Comparison of ENCODE assay signal across 25 cellular contexts in genomic region chr15:38597221-38597800, GRCh38. TPM values are rescaled to one million over a fixed set of nuclear protein-coding genes. Genes with fewer than 3 reads are reported as not detected.
A peak's percentile ranks its signal among the peaks of the same experiment; 100 is the strongest.
DNase-seq lines count a peak whose midpoint lies in the region; ATAC-seq, FAIRE-seq and TF ChIP-seq lines count a peak whose summit lies in the region.
"Had no signal": no experiment of that assay in that cellular context is flagged by ENCODE, and none has a peak within 500 bp of the region (broad histone marks: within the 10 kb centered on the region; RNA-seq: fewer than 3 reads in every experiment).

No MANE protein-coding gene starts in this region.

- H2BK120ac ChIP-seq in H1 (replicated peaks; ENCODE audit: low read depth, low read length) (no peak overlapping the region), trophoblast cell (ENCODE audit: insufficient read depth, low read length, poor library complexity) (no peak overlapping the region)

- H3K23me2 ChIP-seq in H1 (ENCODE audit: low read depth, low read length), result no peaks in the 10 kb centered on the region

- H3K14ac ChIP-seq in H1 (ENCODE audit: insufficient read length) (no peak overlapping the region), trophoblast cell (ENCODE audit: low read length) (no peak overlapping the region)

- H3K4ac ChIP-seq in H1 (replicated peaks; ENCODE audit: insufficient read length, low read depth, low read length) (no peak overlapping the region), trophoblast cell (ENCODE audit: low read depth, low read length) (no peak overlapping the region)

- CTCF ChIA-PET in H1 (lab: Charles Lee; ENCODE audit: partially characterized antibody), result interaction anchor here (0.6 to 0.8 kb wide), 2 partner anchors 35 to 679 kb away, joined by 3 read pairs; no protein-coding TSS in a partner anchor

- H3K4me1 Mint-ChIP-seq in CD14-positive monocyte, result no peaks in the 10 kb centered on the region
- H3K4me1 Mint-ChIP-seq: CD4-positive, alpha-beta memory T cell; H9 had no signal

- peak; percentile 27 for DNase-seq in Karpas-422
- DNase-seq in bronchial epithelial cell (ENCODE audit: low read depth), result no peak
- no peak for DNase-seq in H1 (ENCODE audit: low read depth in 1 of 2, low spot score in 2 of 2)
- DNase-seq in trophoblast cell, result no peak
- no peak for DNase-seq in SW480 (ENCODE audit: low spot score)
- no peak for DNase-seq in CD14-positive monocyte (ENCODE audit: low spot score)
- DNase-seq: 8988T; ACHN; AML-193; BE2C; Calu3; CD4-positive, alpha-beta memory T cell; COR-L47; DMS53; DMS79 treated with DMSO at 0.1 percent for 48 hours; GDM1; GM23248; H9 had no signal

- H3K79me1 ChIP-seq in H1 (ENCODE audit: low read depth, low read length), result no peaks in the 10 kb centered on the region
- H3K79me1 ChIP-seq in trophoblast cell (ENCODE audit: low read length), result peaks cover 18% of the 10 kb centered on the region

- no peaks in the 10 kb centered on the region for H4K20me1 ChIP-seq in Karpas-422 (ENCODE audit: insufficient read depth, low read depth, low read length)
- H4K20me1 ChIP-seq in H1 (replicated peaks in 1 of 2; ENCODE audit: control insufficient read depth in 1 of 2, insufficient read depth in 2 of 2, low read length in 2 of 2), result no peaks in the 10 kb centered on the region
- H4K20me1 ChIP-seq: BLaER1 treated with 17β-estradiol and CSF1 and Interleukin-3, amounts not matched to agents 10 nM and 100 nM had no signal

- no peak for TF ChIP-seq POLR2A in H1 (IDR thresholded peaks at IDR 0.05; ENCODE audit: control extremely low read depth in 1 of 2, low read depth in 2 of 2, low read length in 2 of 2)

- POLR2A ChIA-PET in H1 (lab: Charles Lee; ENCODE audit: partially characterized antibody), result no interaction called here

- no peak overlapping the region for H3K18ac ChIP-seq in H1 (ENCODE audit: extremely low read depth, low read length)
- H3K18ac ChIP-seq in trophoblast cell (ENCODE audit: low read length), result no peak overlapping the region

- intact Hi-C loops in CD14-positive monocyte (cut with micrococcal nuclease), result no loop called here

- H4K8ac ChIP-seq in H1 (ENCODE audit: extremely low read depth, insufficient read depth, low read length) (no peak overlapping the region), trophoblast cell (ENCODE audit: low read depth, low read length) (no peak overlapping the region)

- H3K9me3 Mint-ChIP-seq in CD14-positive monocyte, result peaks cover 0 to 7% (median 0%) of the 10 kb centered on the region in 7 donors
- H3K9me3 Mint-ChIP-seq: CD4-positive, alpha-beta memory T cell; H9 had no signal

- no peak for ATAC-seq in SK-N-SH treated with all-trans-retinoic acid at 6 μM for 48 hours
- ATAC-seq in HG03571 (IDR thresholded peaks at IDR 0.05; ENCODE audit: unreplicated experiment), result no peak
- ATAC-seq: A549, GM12878, HCT116 had no signal

- H3K36me3 Mint-ChIP-seq in CD14-positive monocyte, result no peaks in the 10 kb centered on the region
- H3K36me3 Mint-ChIP-seq: CD4-positive, alpha-beta memory T cell had no signal

- no peak overlapping the region for H4K5ac ChIP-seq in H1 (ENCODE audit: insufficient read length, low read depth, low read length)

- no peak overlapping the region for H3K4me3 ChIP-seq in Karpas-422 (ENCODE audit: low read length)
- H3K4me3 ChIP-seq in bronchial epithelial cell (ENCODE audit: low read depth, low read length), result no peak overlapping the region
- no peak overlapping the region for H3K4me3 ChIP-seq in H1 (ENCODE audit: extremely low read depth in 1 of 4, insufficient read depth in 2 of 4, low read depth in 3 of 4, low read length in 4 of 4)
- H3K4me3 ChIP-seq in trophoblast cell (ENCODE audit: low read depth, low read length), result no peak overlapping the region
- H3K4me3 ChIP-seq: A549; BLaER1 treated with 17β-estradiol and CSF1 and Interleukin-3, amounts not matched to agents 10 nM and 100 nM; GM12878; GM23248 had no signal

- H3K4me2 ChIP-seq in Karpas-422 (ENCODE audit: low read depth, low read length, poor library complexity, severe bottlenecking) (no peak overlapping the region), H1 (ENCODE audit: insufficient read depth in 1 of 2, low read depth in 2 of 2, low read length in 2 of 2) (no peak overlapping the region), trophoblast cell (ENCODE audit: low read length) (no peak overlapping the region)
- H3K4me2 ChIP-seq: A549; BLaER1 treated with 17β-estradiol and CSF1 and Interleukin-3, amounts not matched to agents 10 nM and 100 nM had no signal

- 100% methylated on average over 3 of the region's 3 CpGs; no CpG with 5 or more reads in 1 of the 2 experiments for WGBS in H1 (ENCODE audit: extremely low coverage in 1 of 2, insufficient coverage in 1 of 2, insufficient read length in 1 of 2, insufficient replicate concordance in 2 of 2, low coverage in 1 of 2, low lambda C conversion rate in 2 of 2, missing lambda C conversion rate in 1 of 2), 2 experiments
- WGBS in trophoblast cell (ENCODE audit: extremely low coverage, insufficient coverage, insufficient read length), result no CpG with 5 or more reads among the region's 3 CpGs

- no peak overlapping the region for H3K9ac ChIP-seq in Karpas-422 (ENCODE audit: low read length)
- no peak overlapping the region for H3K9ac ChIP-seq in H1 (replicated peaks in 1 of 4; ENCODE audit: extremely low read depth in 1 of 4, low read depth in 3 of 4, low read length in 3 of 4)
- H3K9ac ChIP-seq in trophoblast cell (ENCODE audit: low read length), result no peak overlapping the region
- H3K9ac ChIP-seq: BLaER1 treated with 17β-estradiol and CSF1 and Interleukin-3, amounts not matched to agents 10 nM and 100 nM; GM23248 had no signal

- H2BK20ac ChIP-seq in H1 (ENCODE audit: low read length), result no peak overlapping the region

- no peak overlapping the region for H3K23ac ChIP-seq in H1 (ENCODE audit: insufficient read length)
- no peak overlapping the region for H3K23ac ChIP-seq in trophoblast cell (ENCODE audit: low read length)

- H3K9me2 ChIP-seq in Karpas-422 (replicated peaks; ENCODE audit: insufficient read depth, low read length), result no peaks in the 10 kb centered on the region

- H3K4me1 ChIP-seq in Karpas-422 (ENCODE audit: low read length), result peaks cover 12% of the 10 kb centered on the region
- H3K4me1 ChIP-seq in H1 (replicated peaks in 1 of 4; ENCODE audit: control insufficient read depth in 3 of 4, insufficient read depth in 4 of 4, low read length in 3 of 4), result no peaks in the 10 kb centered on the region
- peaks cover 5 to 11% of the 10 kb centered on the region in 2 experiments for H3K4me1 ChIP-seq in trophoblast cell (ENCODE audit: control insufficient read depth in 1 of 2, insufficient read depth in 2 of 2, low read length in 2 of 2)
- H3K4me1 ChIP-seq: BE2C; BLaER1 treated with 17β-estradiol and CSF1 and Interleukin-3, amounts not matched to agents 10 nM and 100 nM had no signal

- no peak overlapping the region for H3K56ac ChIP-seq in H1 (replicated peaks; ENCODE audit: insufficient read length, low read depth, low read length)

- H3K27me3 ChIP-seq in Karpas-422 (ENCODE audit: low read length) (no peaks in the 10 kb centered on the region), bronchial epithelial cell (ENCODE audit: control insufficient read depth, insufficient read depth, low read length) (no peaks in the 10 kb centered on the region), H1 (replicated peaks in 1 of 4; ENCODE audit: control insufficient read depth in 3 of 4, extremely low read depth in 1 of 4, insufficient read depth in 3 of 4, low read length in 3 of 4) (no peaks in the 10 kb centered on the region), trophoblast cell (ENCODE audit: insufficient read depth, low read length) (no peaks in the 10 kb centered on the region)
- H3K27me3 ChIP-seq: BLaER1 treated with 17β-estradiol and CSF1 and Interleukin-3, amounts not matched to agents 10 nM and 100 nM had no signal

- H4K12ac ChIP-seq in trophoblast cell (ENCODE audit: low read depth, low read length), result no peak overlapping the region

- H3K9me3 ChIP-seq in Karpas-422 (ENCODE audit: low read length), result no peaks in the 10 kb centered on the region
- no peaks in the 10 kb centered on the region; a peak in 1 of 4 replicates for H3K9me3 ChIP-seq in H1 (ENCODE audit: insufficient read depth in 2 of 2, low read depth in 1 of 2, low read length in 1 of 2)
- H3K9me3 ChIP-seq in trophoblast cell (ENCODE audit: insufficient read depth, low read depth, low read length), result no peaks in the 10 kb centered on the region
- H3K9me3 ChIP-seq: A549, BE2C had no signal

- TF ChIP-seq RAD21 in H1 (IDR thresholded peaks at IDR 0.05 in 1 of 2, conservative IDR thresholded peaks at IDR 0.05 in 1 of 2; ENCODE audit: low read depth in 2 of 2, low read length in 2 of 2), result no peak

- H2BK15ac ChIP-seq in H1 (ENCODE audit: low read length), result no peak overlapping the region

- no peak overlapping the region for H2AFZ ChIP-seq in Karpas-422 (ENCODE audit: low read length)
- H2AFZ ChIP-seq in H1 (ENCODE audit: low read length), result 0 out of 2 replicates have a peak overlapping the region, but pooled peaks have one; percentile 12
- no peak overlapping the region for H2AFZ ChIP-seq in trophoblast cell (ENCODE audit: insufficient read depth, low read length, poor library complexity)
- H2AFZ ChIP-seq: GM23248 had no signal

- peaks cover 0 to 2% (median 1%) of the 10 kb centered on the region in 3 donors for H3K27me3 Mint-ChIP-seq in CD14-positive monocyte (ENCODE audit: low read depth in 3 of 3)
- H3K27me3 Mint-ChIP-seq: CD4-positive, alpha-beta memory T cell had no signal

- FAIRE-seq in bronchial epithelial cell (lab: Jason Lieb, UNC), result peak; percentile 64
- no peak for FAIRE-seq in H1 (lab: Jason Lieb, UNC)
- FAIRE-seq: A549, GM12878, GM19239 had no signal

- H3K4me3 Mint-ChIP-seq in CD14-positive monocyte, result no peak overlapping the region
- H3K4me3 Mint-ChIP-seq: CD4-positive, alpha-beta memory T cell; H9 had no signal

- no peak overlapping the region for H2AK5ac ChIP-seq in H1 (ENCODE audit: low read depth, low read length)
- H2AK5ac ChIP-seq in trophoblast cell (ENCODE audit: low read length), result peak overlapping the region; percentile 32

- H4K91ac ChIP-seq in H1 (replicated peaks; ENCODE audit: insufficient read length, low read length) (no peak overlapping the region), trophoblast cell (ENCODE audit: low read depth, low read length) (peak overlapping the region; percentile 58)

- no peaks in the 10 kb centered on the region for H3K36me3 ChIP-seq in Karpas-422 (ENCODE audit: insufficient read depth, low read length)
- H3K36me3 ChIP-seq in bronchial epithelial cell (ENCODE audit: control insufficient read depth, insufficient read depth, low read length), result no peaks in the 10 kb centered on the region
- H3K36me3 ChIP-seq in H1 (ENCODE audit: control insufficient read depth in 2 of 4, insufficient read depth in 4 of 4, low read length in 3 of 4), result no peaks in the 10 kb centered on the region
- H3K36me3 ChIP-seq in trophoblast cell (ENCODE audit: control insufficient read depth in 1 of 2, insufficient read depth in 2 of 2, low read length in 2 of 2), result no peaks in the 10 kb centered on the region
- H3K36me3 ChIP-seq: BE2C; BLaER1 treated with 17β-estradiol and CSF1 and Interleukin-3, amounts not matched to agents 10 nM and 100 nM had no signal

- no peak overlapping the region for H2BK12ac ChIP-seq in H1 (ENCODE audit: low read depth, low read length)
- H2BK12ac ChIP-seq in trophoblast cell (ENCODE audit: low read length), result peak overlapping the region; percentile 43

- H3K79me2 ChIP-seq in Karpas-422 (ENCODE audit: low read length), result no peaks in the 10 kb centered on the region
- no peaks in the 10 kb centered on the region for H3K79me2 ChIP-seq in H1 (ENCODE audit: control insufficient read depth in 1 of 2, insufficient read depth in 2 of 2, low read length in 2 of 2)
- H3K79me2 ChIP-seq in trophoblast cell (ENCODE audit: control insufficient read depth, insufficient read depth, low read length, poor library complexity), result peaks cover 1% of the 10 kb centered on the region

- no peak for TF ChIP-seq EP300 in H1 (IDR thresholded peaks at IDR 0.05; ENCODE audit: borderline replicate concordance in 1 of 2, low read depth in 2 of 2, low read length in 2 of 2)

- no peak for TF ChIP-seq CTCF in bronchial epithelial cell (IDR thresholded peaks at IDR 0.05; ENCODE audit: insufficient read depth, low read length, severe bottlenecking)
- TF ChIP-seq CTCF in H1 (IDR thresholded peaks at IDR 0.05; ENCODE audit: control extremely low read depth in 1 of 3, insufficient read depth in 1 of 3, low read depth in 1 of 3, low read length in 3 of 3), result no peak
- no peak for TF ChIP-seq CTCF in CD14-positive monocyte (IDR thresholded peaks at IDR 0.05)

- no peak overlapping the region for H3K27ac Mint-ChIP-seq in CD14-positive monocyte
- H3K27ac Mint-ChIP-seq: CD4-positive, alpha-beta memory T cell; H9 had no signal

- H3K27ac ChIP-seq in Karpas-422 (ENCODE audit: low read length) (no peak overlapping the region), H1 (ENCODE audit: low read depth, low read length) (no peak overlapping the region), trophoblast cell (ENCODE audit: low read depth, low read length) (no peak overlapping the region)
- H3K27ac ChIP-seq: A549; BLaER1 treated with 17β-estradiol and CSF1 and Interleukin-3, amounts not matched to agents 10 nM and 100 nM; GM23248 had no signal

- H2BK5ac ChIP-seq in H1 (ENCODE audit: low read depth, low read length), result no peak overlapping the region
- H2BK5ac ChIP-seq in trophoblast cell (ENCODE audit: low read depth, low read length, poor library complexity), result no peak overlapping the region

RNA-seq across cellular contexts. Expression of gene RASGRP1, which starts 32.7 kb away (rescaled TPM):
- 51.2 and 71.1 TPM in 2 replicates for total RNA-seq in Karpas-422 (2014; rRNA removed; shearing (Covaris generic); ENCODE audit: low replicate concordance)
- under 0.01 and 0.64 TPM in 2 replicates for total RNA-seq in bronchial epithelial cell
- 2.1 and 4.1 TPM in 2 replicates for total RNA-seq in H1 (2021; fragmentation: NEBNext Ultra II Directional; extraction: Animal tissue kit (Norgen Biotek cat#: 25700))
- polyA plus RNA-seq in H1 (2011; rRNA removed) (1.0 and 1.1 TPM in 2 replicates), CD14-positive monocyte (under 1 TPM; 0.13 to 0.38 TPM)
- 1.0 TPM for polyA plus RNA-seq in H1 (2011; cell fraction: cytosol; rRNA removed)
- polyA plus RNA-seq in H1 (2011; cell fraction: nucleus; rRNA removed), result 1.3 TPM
- polyA plus RNA-seq in H1 (2012, experiment 1 of 2), result 1.2 to 1.8 TPM (median 1.7 TPM) in 4 replicates
- polyA plus RNA-seq in H1 (2012, experiment 2 of 2), result 0.10 TPM
- polyA plus RNA-seq in H1 (2013, experiment 1 of 2), result 0.99 TPM
- 1.1 TPM for polyA plus RNA-seq in H1 (2013, experiment 2 of 2)
- 6.1 and 8.0 TPM in 2 replicates for polyA minus RNA-seq in H1 (2011; rRNA and poly(A)+ RNA removed)
- polyA minus RNA-seq in H1 (2011; cell fraction: cytosol; rRNA and poly(A)+ RNA removed), result 4.0 TPM
- polyA minus RNA-seq in H1 (2011; cell fraction: nucleus; rRNA and poly(A)+ RNA removed), result 5.6 TPM
- polyA plus RNA-seq in trophoblast cell (2013), result 19.6 and 22.1 TPM in 2 replicates

Comparison
In these comparisons a context has a peak if more than half of its experiments do, and no peak if none do; other contexts are left out.
1. RNA of gene RASGRP1, which starts 32.7 kb away (total RNA-seq): 51.2 to 71.1 TPM in Karpas-422; 2.1 to 4.1 TPM in H1 and under 0.01 to 0.64 TPM in bronchial epithelial cell; every median in the first group is over 10 times any median in the second.